8 cellular contexts compared by ENCODE assay signal in the genomic region with DNA sequence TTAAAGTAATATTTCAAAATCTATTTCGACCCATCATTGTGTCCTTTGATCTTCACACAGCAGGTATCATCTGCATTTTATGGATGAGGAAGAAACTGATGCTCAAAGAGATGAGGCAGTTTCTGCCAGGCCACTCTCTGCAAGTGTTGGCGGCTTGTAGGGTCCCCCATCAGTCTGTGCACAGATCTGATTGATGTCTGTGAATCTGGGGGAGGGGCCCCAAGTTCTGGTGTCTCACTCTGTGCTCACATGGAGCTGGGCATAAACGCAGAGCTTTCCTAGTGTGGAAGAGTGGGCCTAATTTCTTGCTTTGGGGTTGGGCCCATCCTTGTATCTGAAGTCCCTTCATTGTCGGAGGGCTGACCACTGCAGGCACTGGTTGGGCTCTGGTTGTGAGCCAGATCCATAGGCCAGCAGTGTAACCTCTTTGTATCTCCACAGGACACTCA. TPM values are rescaled to one million over a fixed set of nuclear protein-coding genes. Genes with fewer than 3 reads are reported as not detected.
DNase-seq lines count a peak whose midpoint lies in the region; ATAC-seq and TF ChIP-seq lines count a peak whose summit lies in the region.

No MANE protein-coding gene starts in this region.

- peak overlapping the region; percentile 68 for H3K27ac ChIP-seq in CD4-positive, alpha-beta memory T cell (ENCODE audit: low read depth, low read length)
- H3K27ac ChIP-seq in Karpas-422 (ENCODE audit: low read length) (peak overlapping the region; percentile 81), duodenal mucosa (ENCODE audit: low read depth, low read length) (no peak overlapping the region), Peyer's patch (no peak overlapping the region)
- H3K27ac ChIP-seq in naive thymus-derived CD4-positive, alpha-beta T cell (ENCODE audit: low read depth, low read length) = peak overlapping the region; percentile 96

- TF ChIP-seq POLR2A in Peyer's patch (IDR thresholded peaks at IDR 0.05) = no peak

- H3K9ac ChIP-seq in Karpas-422 (ENCODE audit: low read length) (peak overlapping the region; percentile 100), duodenal mucosa (ENCODE audit: low read depth in 1 of 2, low read length in 2 of 2) (peak overlapping the region; percentile 51 to 68)

- H4K20me1 ChIP-seq in Karpas-422 (ENCODE audit: insufficient read depth, low read depth, low read length) = peaks cover 34% of the 10 kb centered on the region

- DNase-seq in CD4-positive, alpha-beta memory T cell = peak in 1 of 5 donors; percentile 22
- DNase-seq in Karpas-422 (peak; percentile 65), posterior vena cava (ENCODE audit: low spot score) (no peak), Peyer's patch (no peak)
- DNase-seq in naive thymus-derived CD4-positive, alpha-beta T cell = no peak

- no peak for TF ChIP-seq CTCF in Peyer's patch (IDR thresholded peaks at IDR 0.05)

- H3K4me1 Mint-ChIP-seq in CD4-positive, alpha-beta memory T cell = peaks cover 16 to 56% (median 33%) of the 10 kb centered on the region in 4 donors
- H3K4me1 Mint-ChIP-seq in naive thymus-derived CD4-positive, alpha-beta T cell = peaks cover 21 to 49% (median 38%) of the 10 kb centered on the region in 7 donors

- no peaks in the 10 kb centered on the region for H3K27me3 Mint-ChIP-seq in CD4-positive, alpha-beta memory T cell
- H3K27me3 Mint-ChIP-seq in naive thymus-derived CD4-positive, alpha-beta T cell = peaks cover 0 to 2% (median 0%) of the 10 kb centered on the region in 5 donors

- CTCF ChIA-PET in CD4-positive, alpha-beta memory T cell (lab: Charles Lee; ENCODE audit: partially characterized antibody) = interaction anchor here (1.2 to 1.9 kb wide), 2 partner anchors 10 to 11 kb away, joined by 3 to 9 read pairs; no protein-coding TSS in a partner anchor
- CTCF ChIA-PET in naive thymus-derived CD4-positive, alpha-beta T cell (lab: Charles Lee) = interaction anchor here (0.6 kb wide), 1 partner anchor 377 kb away, joined by 3 read pairs; no protein-coding TSS in a partner anchor

- H3K36me3 ChIP-seq in CD4-positive, alpha-beta memory T cell (ENCODE audit: insufficient read depth, low read length) = peaks cover 58% of the 10 kb centered on the region
- H3K36me3 ChIP-seq in Karpas-422 (ENCODE audit: insufficient read depth, low read length) (peaks cover 39% of the 10 kb centered on the region), duodenal mucosa (ENCODE audit: control insufficient read depth in 1 of 2, insufficient read depth in 2 of 2, low read length in 2 of 2) (peaks cover 25 to 58% of the 10 kb centered on the region in 2 donors), Peyer's patch (peaks cover 0 to 60% (median 0%) of the 10 kb centered on the region in 3 donors)
- peaks cover 12 to 68% (median 17%) of the 10 kb centered on the region in 3 experiments for H3K36me3 ChIP-seq in naive thymus-derived CD4-positive, alpha-beta T cell (ENCODE audit: control insufficient read depth in 2 of 3, insufficient read depth in 3 of 3, low read length in 3 of 3)

- POLR2A ChIA-PET in CD4-positive, alpha-beta memory T cell (lab: Charles Lee; ENCODE audit: partially characterized antibody) = interaction anchor here (1.2 to 2.9 kb wide), 7 partner anchors 9 to 671 kb away, joined by 3 to 30 read pairs (median 7); a partner anchor contains a TSS
- POLR2A ChIA-PET in naive thymus-derived CD4-positive, alpha-beta T cell (lab: Charles Lee) = interaction anchor here (1.8 to 4.2 kb wide), 3 partner anchors 11 to 98 kb away, joined by 7 to 29 read pairs (median 10); a partner anchor contains a TSS

- peaks cover 7 to 48% of the 10 kb centered on the region in 2 donors for H3K36me3 Mint-ChIP-seq in CD4-positive, alpha-beta memory T cell
- peaks cover 0 to 23% (median 0%) of the 10 kb centered on the region in 5 donors for H3K36me3 Mint-ChIP-seq in naive thymus-derived CD4-positive, alpha-beta T cell

- H3K9me3 ChIP-seq in CD4-positive, alpha-beta memory T cell (ENCODE audit: control insufficient read depth in 1 of 2, low read length in 2 of 2) = no peaks in the 10 kb centered on the region
- H3K9me3 ChIP-seq in Karpas-422 (ENCODE audit: low read length) (no peaks in the 10 kb centered on the region), duodenal mucosa (ENCODE audit: control insufficient read depth in 1 of 2, low read length in 2 of 2) (no peaks in the 10 kb centered on the region), Peyer's patch (no peaks in the 10 kb centered on the region)
- H3K9me3 ChIP-seq in naive thymus-derived CD4-positive, alpha-beta T cell (ENCODE audit: control insufficient read depth in 2 of 3, low read length in 3 of 3) = no peaks in the 10 kb centered on the region

- ATAC-seq in naive thymus-derived CD4-positive, alpha-beta T cell = no peak
- no peak for ATAC-seq in HG03571 (IDR thresholded peaks at IDR 0.05; ENCODE audit: unreplicated experiment)
- no peak for ATAC-seq in GM18519 (IDR thresholded peaks at IDR 0.05; ENCODE audit: low FRiP score, unreplicated experiment)

- no peaks in the 10 kb centered on the region for H3K9me2 ChIP-seq in Karpas-422 (replicated peaks; ENCODE audit: insufficient read depth, low read length)

- peak overlapping the region in 6 of 7 donors; percentile 46 to 94 (median 84) for H3K27ac Mint-ChIP-seq in CD4-positive, alpha-beta memory T cell
- peak overlapping the region in 7 of 9 donors; percentile 36 to 83 (median 58) for H3K27ac Mint-ChIP-seq in naive thymus-derived CD4-positive, alpha-beta T cell

- H3K79me2 ChIP-seq in Karpas-422 (ENCODE audit: low read length) = peaks cover 80% of the 10 kb centered on the region

- H2AFZ ChIP-seq in Karpas-422 (ENCODE audit: low read length) = no peak overlapping the region

- H3K4me1 ChIP-seq in CD4-positive, alpha-beta memory T cell (ENCODE audit: insufficient read depth, low read length) = peaks cover 54% of the 10 kb centered on the region
- peaks cover 34% of the 10 kb centered on the region for H3K4me1 ChIP-seq in Karpas-422 (ENCODE audit: low read length)
- peaks cover 21 to 28% of the 10 kb centered on the region in 2 donors for H3K4me1 ChIP-seq in duodenal mucosa (ENCODE audit: control insufficient read depth in 1 of 2, insufficient read depth in 2 of 2, low read length in 2 of 2)
- H3K4me1 ChIP-seq in naive thymus-derived CD4-positive, alpha-beta T cell (ENCODE audit: control insufficient read depth in 2 of 2, insufficient read depth in 2 of 2, low read length in 2 of 2) = peaks cover 23% of the 10 kb centered on the region in 2 donors
- H3K4me1 ChIP-seq in Peyer's patch = peaks cover 6 to 34% (median 12%) of the 10 kb centered on the region in 4 donors

- H3K9me3 Mint-ChIP-seq in CD4-positive, alpha-beta memory T cell = no peaks in the 10 kb centered on the region
- no peaks in the 10 kb centered on the region for H3K9me3 Mint-ChIP-seq in naive thymus-derived CD4-positive, alpha-beta T cell

- H3K27me3 ChIP-seq in CD4-positive, alpha-beta memory T cell (ENCODE audit: insufficient read depth, low read length) = no peaks in the 10 kb centered on the region
- H3K27me3 ChIP-seq in Karpas-422 (ENCODE audit: low read length) (no peaks in the 10 kb centered on the region), duodenal mucosa (ENCODE audit: control insufficient read depth in 1 of 2, insufficient read depth in 2 of 2, low read length in 2 of 2) (no peaks in the 10 kb centered on the region), Peyer's patch (no peaks in the 10 kb centered on the region)
- no peaks in the 10 kb centered on the region for H3K27me3 ChIP-seq in naive thymus-derived CD4-positive, alpha-beta T cell (ENCODE audit: control insufficient read depth in 2 of 2, insufficient read depth in 2 of 2, low read length in 2 of 2)

- H3K4me3 Mint-ChIP-seq in CD4-positive, alpha-beta memory T cell = peak overlapping the region; percentile 60 to 91 (median 79)
- peak overlapping the region; percentile 52 to 92 (median 84) for H3K4me3 Mint-ChIP-seq in naive thymus-derived CD4-positive, alpha-beta T cell

- H3K4me3 ChIP-seq in CD4-positive, alpha-beta memory T cell (ENCODE audit: low read length in 2 of 2) = peak overlapping the region; percentile 58 to 74
- H3K4me3 ChIP-seq in Karpas-422 (ENCODE audit: low read length) (peak overlapping the region; percentile 94), duodenal mucosa (ENCODE audit: low read depth in 1 of 2, low read length in 2 of 2) (peak overlapping the region; percentile 70 to 77), Peyer's patch (peak overlapping the region in 2 of 4 donors; percentile 71 to 77)
- peak overlapping the region; percentile 41 for H3K4me3 ChIP-seq in naive thymus-derived CD4-positive, alpha-beta T cell (ENCODE audit: low read length)

- intact Hi-C loops in CD4-positive, alpha-beta memory T cell (cut with micrococcal nuclease) = no loop called here
- intact Hi-C loops in naive thymus-derived CD4-positive, alpha-beta T cell (cut with micrococcal nuclease) = loop anchor here (5.0 to 10.0 kb wide), 3 partner anchors 89 to 974 kb away; a partner anchor contains a TSS
- intact Hi-C loops in posterior vena cava (cut with DNase I) = no loop called here

- H3K4me2 ChIP-seq in Karpas-422 (ENCODE audit: low read depth, low read length, poor library complexity, severe bottlenecking) = peak overlapping the region; percentile 94

RNA-seq across cellular contexts. Expression of a gene that starts 1.6 kb away (rescaled TPM):
- total RNA-seq in CD4-positive, alpha-beta memory T cell = 100 to 1,000 TPM; 110 to 126 TPM
- 10 to 100 TPM; 28.0 to 37.5 TPM for polyA plus RNA-seq in CD4-positive, alpha-beta memory T cell
- total RNA-seq in Karpas-422 (2014; rRNA removed; shearing (Covaris generic); ENCODE audit: low replicate concordance) = 54.8 and 130 TPM in 2 replicates
- 100 to 1,000 TPM in 2 of 5 experiments, 10 to 100 TPM in 3; 92.0 to 134 (median 95.8) TPM for total RNA-seq in naive thymus-derived CD4-positive, alpha-beta T cell
- 10 to 100 TPM; 30.0 to 44.5 TPM for polyA plus RNA-seq in naive thymus-derived CD4-positive, alpha-beta T cell
- total RNA-seq in posterior vena cava = 10 to 100 TPM; 25.7 to 37.7 TPM
- 100 to 1,000 TPM in 1 of 4 donors, 10 to 100 TPM in 3; 26.8 to 134 (median 86.9) TPM for total RNA-seq in Peyer's patch

RNA-seq across cellular contexts. Expression of a gene that starts 2.7 kb away (rescaled TPM):
- 10 to 100 TPM; 61.9 to 67.9 TPM for total RNA-seq in CD4-positive, alpha-beta memory T cell
- polyA plus RNA-seq in CD4-positive, alpha-beta memory T cell = 100 to 1,000 TPM in 1 of 2 donors, 10 to 100 TPM in 1; 87.0 to 111 TPM
- total RNA-seq in Karpas-422 (2014; rRNA removed; shearing (Covaris generic); ENCODE audit: low replicate concordance) = 133 and 205 TPM in 2 replicates
- 100 to 1,000 TPM in 1 of 5 experiments, 10 to 100 TPM in 4; 50.4 to 224 (median 74.8) TPM for total RNA-seq in naive thymus-derived CD4-positive, alpha-beta T cell
- 10 to 100 TPM; 86.1 to 90.6 TPM for polyA plus RNA-seq in naive thymus-derived CD4-positive, alpha-beta T cell
- 10 to 100 TPM; 57.0 to 61.6 TPM for total RNA-seq in posterior vena cava
- total RNA-seq in Peyer's patch = 100 to 1,000 TPM; 103 to 203 (median 163) TPM

RNA-seq across cellular contexts. Expression of a gene that starts 13.0 kb away (rescaled TPM):
- 10 to 100 TPM; 80.0 to 81.7 TPM for total RNA-seq in CD4-positive, alpha-beta memory T cell
- 1 to 10 TPM; 1.0 to 7.0 TPM for polyA plus RNA-seq in CD4-positive, alpha-beta memory T cell
- total RNA-seq in Karpas-422 (2014; rRNA removed; shearing (Covaris generic); ENCODE audit: low replicate concordance) = 8.9 and 11.5 TPM in 2 replicates
- 10 to 100 TPM; 63.4 to 88.5 (median 79.2) TPM for total RNA-seq in naive thymus-derived CD4-positive, alpha-beta T cell
- polyA plus RNA-seq in naive thymus-derived CD4-positive, alpha-beta T cell = 1 to 10 TPM in 1 of 2 donors, under 1 TPM in 1; 0.95 to 4.3 TPM
- total RNA-seq in posterior vena cava (10 to 100 TPM; 45.6 to 46.3 TPM), Peyer's patch (10 to 100 TPM in 3 of 4 donors, 1 to 10 TPM in 1; 4.1 to 37.0 (median 22.6) TPM)

RNA-seq across cellular contexts. Expression of a gene that starts 32.3 kb away (rescaled TPM):
- not detected for total RNA-seq in CD4-positive, alpha-beta memory T cell
- polyA plus RNA-seq in CD4-positive, alpha-beta memory T cell = not detected
- total RNA-seq in Karpas-422 (2014; rRNA removed; shearing (Covaris generic); ENCODE audit: low replicate concordance) = not detected in 2 replicates
- total RNA-seq in naive thymus-derived CD4-positive, alpha-beta T cell = not detected
- not detected for polyA plus RNA-seq in naive thymus-derived CD4-positive, alpha-beta T cell
- total RNA-seq in posterior vena cava (1 to 10 TPM in 1 of 2 donors, under 1 TPM in 1; 1.00 to 2.5 TPM), Peyer's patch (1 to 10 TPM in 1 of 4 donors, not detected in 3; 6.6 TPM)

RNA-seq across cellular contexts. Expression of a gene that starts 38.6 kb away (rescaled TPM):
- 10 to 100 TPM; 47.6 to 48.2 TPM for total RNA-seq in CD4-positive, alpha-beta memory T cell
- 1 to 10 TPM; 2.2 to 5.1 TPM for polyA plus RNA-seq in CD4-positive, alpha-beta memory T cell
- total RNA-seq in Karpas-422 (2014; rRNA removed; shearing (Covaris generic); ENCODE audit: low replicate concordance) = 16.4 and 26.6 TPM in 2 replicates
- total RNA-seq in naive thymus-derived CD4-positive, alpha-beta T cell = 10 to 100 TPM; 33.4 to 63.6 (median 41.1) TPM
- 1 to 10 TPM; 4.1 to 6.1 TPM for polyA plus RNA-seq in naive thymus-derived CD4-positive, alpha-beta T cell
- 10 to 100 TPM; 24.3 to 25.2 TPM for total RNA-seq in posterior vena cava
- 100 to 1,000 TPM in 1 of 4 donors, 10 to 100 TPM in 3; 40.6 to 138 (median 64.9) TPM for total RNA-seq in Peyer's patch

Comparison
In these comparisons a context has a peak if more than half of its experiments do, and no peak if none do; other contexts are left out.
1. H3K27ac ChIP-seq: peak in CD4-positive, alpha-beta memory T cell (single experiment), Karpas-422 (single experiment) and naive thymus-derived CD4-positive, alpha-beta T cell (single experiment); none in duodenal mucosa (single experiment) and Peyer's patch (0 of 4).
2. intact Hi-C loops: an anchor here in naive thymus-derived CD4-positive, alpha-beta T cell (5.0 to 10.0 kb wide); none called in CD4-positive, alpha-beta memory T cell and posterior vena cava.